ENCODE assay signal across 2 cellular contexts in the genomic region with DNA sequence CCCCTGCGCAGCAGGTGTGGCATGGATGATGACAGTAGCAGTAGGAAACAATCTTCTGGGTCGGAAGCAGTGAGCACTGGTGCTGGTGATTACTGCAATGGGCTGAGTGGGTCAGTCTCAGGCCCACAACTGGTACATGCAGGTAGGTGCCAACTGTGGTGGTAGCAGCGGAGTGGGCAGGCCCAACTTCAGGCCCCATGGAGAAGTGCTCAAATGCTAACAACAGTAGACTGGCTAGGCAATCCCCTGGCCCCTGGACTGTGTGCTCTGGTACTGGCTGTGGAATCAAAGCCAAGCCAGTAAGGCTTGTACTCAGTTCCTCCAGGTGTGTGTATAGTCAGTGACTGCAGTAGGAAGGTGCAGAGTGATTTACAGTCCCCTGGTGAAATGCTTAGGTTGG.
TF ChIP-seq lines count a peak whose summit lies in the region.

No MANE protein-coding gene starts in this region.

TF ChIP-seq in H1, 55 proteins besides CTCF, POLR2A, EP300 and RAD21:
- TF ChIP-seq BCL11A (IDR thresholded peaks at IDR 0.05; ENCODE audit: low read depth in 2 of 2, low read length in 2 of 2) (no peak), SP4 (IDR thresholded peaks at IDR 0.05; ENCODE audit: low read length) (no peak), SP2 (IDR thresholded peaks at IDR 0.05; ENCODE audit: low read length) (no peak), CHD1 (IDR thresholded peaks at IDR 0.05; ENCODE audit: low read depth, low read length) (no peak), ASH2L (IDR thresholded peaks at IDR 0.05; ENCODE audit: low read length) (no peak), NANOG (IDR thresholded peaks at IDR 0.05; ENCODE audit: insufficient read depth, low read depth, low read length, poor library complexity, severe bottlenecking) (no peak), SRF (IDR thresholded peaks at IDR 0.05; ENCODE audit: low read depth, low read length) (no peak), NRF1 (IDR thresholded peaks at IDR 0.05; ENCODE audit: low read depth, low read length) (no peak)
- TF ChIP-seq, protein P1, sequence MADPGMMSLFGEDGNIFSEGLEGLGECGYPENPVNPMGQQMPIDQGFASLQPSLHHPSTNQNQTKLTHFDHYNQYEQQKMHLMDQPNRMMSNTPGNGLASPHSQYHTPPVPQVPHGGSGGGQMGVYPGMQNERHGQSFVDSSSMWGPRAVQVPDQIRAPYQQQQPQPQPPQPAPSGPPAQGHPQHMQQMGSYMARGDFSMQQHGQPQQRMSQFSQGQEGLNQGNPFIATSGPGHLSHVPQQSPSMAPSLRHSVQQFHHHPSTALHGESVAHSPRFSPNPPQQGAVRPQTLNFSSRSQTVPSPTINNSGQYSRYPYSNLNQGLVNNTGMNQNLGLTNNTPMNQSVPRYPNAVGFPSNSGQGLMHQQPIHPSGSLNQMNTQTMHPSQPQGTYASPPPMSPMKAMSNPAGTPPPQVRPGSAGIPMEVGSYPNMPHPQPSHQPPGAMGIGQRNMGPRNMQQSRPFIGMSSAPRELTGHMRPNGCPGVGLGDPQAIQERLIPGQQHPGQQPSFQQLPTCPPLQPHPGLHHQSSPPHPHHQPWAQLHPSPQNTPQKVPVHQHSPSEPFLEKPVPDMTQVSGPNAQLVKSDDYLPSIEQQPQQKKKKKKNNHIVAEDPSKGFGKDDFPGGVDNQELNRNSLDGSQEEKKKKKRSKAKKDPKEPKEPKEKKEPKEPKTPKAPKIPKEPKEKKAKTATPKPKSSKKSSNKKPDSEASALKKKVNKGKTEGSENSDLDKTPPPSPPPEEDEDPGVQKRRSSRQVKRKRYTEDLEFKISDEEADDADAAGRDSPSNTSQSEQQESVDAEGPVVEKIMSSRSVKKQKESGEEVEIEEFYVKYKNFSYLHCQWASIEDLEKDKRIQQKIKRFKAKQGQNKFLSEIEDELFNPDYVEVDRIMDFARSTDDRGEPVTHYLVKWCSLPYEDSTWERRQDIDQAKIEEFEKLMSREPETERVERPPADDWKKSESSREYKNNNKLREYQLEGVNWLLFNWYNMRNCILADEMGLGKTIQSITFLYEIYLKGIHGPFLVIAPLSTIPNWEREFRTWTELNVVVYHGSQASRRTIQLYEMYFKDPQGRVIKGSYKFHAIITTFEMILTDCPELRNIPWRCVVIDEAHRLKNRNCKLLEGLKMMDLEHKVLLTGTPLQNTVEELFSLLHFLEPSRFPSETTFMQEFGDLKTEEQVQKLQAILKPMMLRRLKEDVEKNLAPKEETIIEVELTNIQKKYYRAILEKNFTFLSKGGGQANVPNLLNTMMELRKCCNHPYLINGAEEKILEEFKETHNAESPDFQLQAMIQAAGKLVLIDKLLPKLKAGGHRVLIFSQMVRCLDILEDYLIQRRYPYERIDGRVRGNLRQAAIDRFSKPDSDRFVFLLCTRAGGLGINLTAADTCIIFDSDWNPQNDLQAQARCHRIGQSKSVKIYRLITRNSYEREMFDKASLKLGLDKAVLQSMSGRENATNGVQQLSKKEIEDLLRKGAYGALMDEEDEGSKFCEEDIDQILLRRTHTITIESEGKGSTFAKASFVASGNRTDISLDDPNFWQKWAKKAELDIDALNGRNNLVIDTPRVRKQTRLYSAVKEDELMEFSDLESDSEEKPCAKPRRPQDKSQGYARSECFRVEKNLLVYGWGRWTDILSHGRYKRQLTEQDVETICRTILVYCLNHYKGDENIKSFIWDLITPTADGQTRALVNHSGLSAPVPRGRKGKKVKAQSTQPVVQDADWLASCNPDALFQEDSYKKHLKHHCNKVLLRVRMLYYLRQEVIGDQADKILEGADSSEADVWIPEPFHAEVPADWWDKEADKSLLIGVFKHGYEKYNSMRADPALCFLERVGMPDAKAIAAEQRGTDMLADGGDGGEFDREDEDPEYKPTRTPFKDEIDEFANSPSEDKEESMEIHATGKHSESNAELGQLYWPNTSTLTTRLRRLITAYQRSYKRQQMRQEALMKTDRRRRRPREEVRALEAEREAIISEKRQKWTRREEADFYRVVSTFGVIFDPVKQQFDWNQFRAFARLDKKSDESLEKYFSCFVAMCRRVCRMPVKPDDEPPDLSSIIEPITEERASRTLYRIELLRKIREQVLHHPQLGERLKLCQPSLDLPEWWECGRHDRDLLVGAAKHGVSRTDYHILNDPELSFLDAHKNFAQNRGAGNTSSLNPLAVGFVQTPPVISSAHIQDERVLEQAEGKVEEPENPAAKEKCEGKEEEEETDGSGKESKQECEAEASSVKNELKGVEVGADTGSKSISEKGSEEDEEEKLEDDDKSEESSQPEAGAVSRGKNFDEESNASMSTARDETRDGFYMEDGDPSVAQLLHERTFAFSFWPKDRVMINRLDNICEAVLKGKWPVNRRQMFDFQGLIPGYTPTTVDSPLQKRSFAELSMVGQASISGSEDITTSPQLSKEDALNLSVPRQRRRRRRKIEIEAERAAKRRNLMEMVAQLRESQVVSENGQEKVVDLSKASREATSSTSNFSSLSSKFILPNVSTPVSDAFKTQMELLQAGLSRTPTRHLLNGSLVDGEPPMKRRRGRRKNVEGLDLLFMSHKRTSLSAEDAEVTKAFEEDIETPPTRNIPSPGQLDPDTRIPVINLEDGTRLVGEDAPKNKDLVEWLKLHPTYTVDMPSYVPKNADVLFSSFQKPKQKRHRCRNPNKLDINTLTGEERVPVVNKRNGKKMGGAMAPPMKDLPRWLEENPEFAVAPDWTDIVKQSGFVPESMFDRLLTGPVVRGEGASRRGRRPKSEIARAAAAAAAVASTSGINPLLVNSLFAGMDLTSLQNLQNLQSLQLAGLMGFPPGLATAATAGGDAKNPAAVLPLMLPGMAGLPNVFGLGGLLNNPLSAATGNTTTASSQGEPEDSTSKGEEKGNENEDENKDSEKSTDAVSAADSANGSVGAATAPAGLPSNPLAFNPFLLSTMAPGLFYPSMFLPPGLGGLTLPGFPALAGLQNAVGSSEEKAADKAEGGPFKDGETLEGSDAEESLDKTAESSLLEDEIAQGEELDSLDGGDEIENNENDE (IDR thresholded peaks at IDR 0.05; ENCODE audit: insufficient replicate concordance, low read length): no peak

TF ChIP-seq in HepG2, 621 proteins besides CTCF, POLR2A, EP300 and RAD21:
- no peak for TF ChIP-seq ZNF124 (CRISPR knock-in tag; IDR thresholded peaks at IDR 0.05)
- TF ChIP-seq ATF1 (CRISPR knock-in tag; IDR thresholded peaks at IDR 0.05): no peak
- no peak for TF ChIP-seq REPIN1 (CRISPR knock-in tag; IDR thresholded peaks at IDR 0.05; ENCODE audit: borderline replicate concordance, low read depth)
